In the genomic region with DNA sequence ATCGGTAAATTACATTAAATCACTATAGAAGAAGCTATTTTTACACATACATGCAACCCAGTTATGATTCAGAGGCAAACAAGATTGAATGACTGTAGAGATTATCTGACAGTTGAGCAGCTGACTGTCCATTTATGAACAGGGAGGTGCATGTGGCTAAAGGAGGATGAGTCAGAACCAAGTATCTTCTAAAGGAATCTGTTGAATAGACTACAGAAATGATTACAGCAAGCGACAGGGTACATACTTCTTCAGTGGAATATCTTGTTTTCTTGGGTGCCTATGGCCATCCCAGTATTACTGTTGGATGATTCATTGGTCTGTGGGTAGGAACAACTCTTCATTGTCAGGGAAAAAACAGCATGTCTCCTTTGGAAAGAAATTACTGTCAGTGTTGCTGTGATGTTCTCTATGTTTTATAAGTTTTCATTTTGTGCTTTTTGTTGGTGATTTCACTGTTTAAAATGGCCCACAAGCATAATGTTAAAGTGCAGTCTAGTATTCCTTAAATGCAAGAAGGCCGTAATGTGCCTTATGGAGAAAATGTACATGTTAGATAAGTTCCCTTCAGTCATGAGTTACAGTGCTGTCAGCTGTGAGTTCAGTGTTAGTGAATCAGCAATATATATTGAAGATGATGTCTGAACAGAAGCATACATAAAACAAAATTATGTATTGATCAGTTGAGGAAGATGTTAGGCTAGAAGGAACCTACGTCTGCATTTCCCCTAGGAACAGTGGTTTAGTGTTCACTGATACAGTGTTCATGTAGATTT, we compare ENCODE assay signal across 1 cellular context.
TF ChIP-seq lines count a peak whose summit lies in the region.

No MANE protein-coding gene starts in this region.

TF ChIP-seq in K562, 482 proteins besides CTCF, POLR2A, EP300 and RAD21 (continued from another document and continues in another):
- TF ChIP-seq, protein P1, sequence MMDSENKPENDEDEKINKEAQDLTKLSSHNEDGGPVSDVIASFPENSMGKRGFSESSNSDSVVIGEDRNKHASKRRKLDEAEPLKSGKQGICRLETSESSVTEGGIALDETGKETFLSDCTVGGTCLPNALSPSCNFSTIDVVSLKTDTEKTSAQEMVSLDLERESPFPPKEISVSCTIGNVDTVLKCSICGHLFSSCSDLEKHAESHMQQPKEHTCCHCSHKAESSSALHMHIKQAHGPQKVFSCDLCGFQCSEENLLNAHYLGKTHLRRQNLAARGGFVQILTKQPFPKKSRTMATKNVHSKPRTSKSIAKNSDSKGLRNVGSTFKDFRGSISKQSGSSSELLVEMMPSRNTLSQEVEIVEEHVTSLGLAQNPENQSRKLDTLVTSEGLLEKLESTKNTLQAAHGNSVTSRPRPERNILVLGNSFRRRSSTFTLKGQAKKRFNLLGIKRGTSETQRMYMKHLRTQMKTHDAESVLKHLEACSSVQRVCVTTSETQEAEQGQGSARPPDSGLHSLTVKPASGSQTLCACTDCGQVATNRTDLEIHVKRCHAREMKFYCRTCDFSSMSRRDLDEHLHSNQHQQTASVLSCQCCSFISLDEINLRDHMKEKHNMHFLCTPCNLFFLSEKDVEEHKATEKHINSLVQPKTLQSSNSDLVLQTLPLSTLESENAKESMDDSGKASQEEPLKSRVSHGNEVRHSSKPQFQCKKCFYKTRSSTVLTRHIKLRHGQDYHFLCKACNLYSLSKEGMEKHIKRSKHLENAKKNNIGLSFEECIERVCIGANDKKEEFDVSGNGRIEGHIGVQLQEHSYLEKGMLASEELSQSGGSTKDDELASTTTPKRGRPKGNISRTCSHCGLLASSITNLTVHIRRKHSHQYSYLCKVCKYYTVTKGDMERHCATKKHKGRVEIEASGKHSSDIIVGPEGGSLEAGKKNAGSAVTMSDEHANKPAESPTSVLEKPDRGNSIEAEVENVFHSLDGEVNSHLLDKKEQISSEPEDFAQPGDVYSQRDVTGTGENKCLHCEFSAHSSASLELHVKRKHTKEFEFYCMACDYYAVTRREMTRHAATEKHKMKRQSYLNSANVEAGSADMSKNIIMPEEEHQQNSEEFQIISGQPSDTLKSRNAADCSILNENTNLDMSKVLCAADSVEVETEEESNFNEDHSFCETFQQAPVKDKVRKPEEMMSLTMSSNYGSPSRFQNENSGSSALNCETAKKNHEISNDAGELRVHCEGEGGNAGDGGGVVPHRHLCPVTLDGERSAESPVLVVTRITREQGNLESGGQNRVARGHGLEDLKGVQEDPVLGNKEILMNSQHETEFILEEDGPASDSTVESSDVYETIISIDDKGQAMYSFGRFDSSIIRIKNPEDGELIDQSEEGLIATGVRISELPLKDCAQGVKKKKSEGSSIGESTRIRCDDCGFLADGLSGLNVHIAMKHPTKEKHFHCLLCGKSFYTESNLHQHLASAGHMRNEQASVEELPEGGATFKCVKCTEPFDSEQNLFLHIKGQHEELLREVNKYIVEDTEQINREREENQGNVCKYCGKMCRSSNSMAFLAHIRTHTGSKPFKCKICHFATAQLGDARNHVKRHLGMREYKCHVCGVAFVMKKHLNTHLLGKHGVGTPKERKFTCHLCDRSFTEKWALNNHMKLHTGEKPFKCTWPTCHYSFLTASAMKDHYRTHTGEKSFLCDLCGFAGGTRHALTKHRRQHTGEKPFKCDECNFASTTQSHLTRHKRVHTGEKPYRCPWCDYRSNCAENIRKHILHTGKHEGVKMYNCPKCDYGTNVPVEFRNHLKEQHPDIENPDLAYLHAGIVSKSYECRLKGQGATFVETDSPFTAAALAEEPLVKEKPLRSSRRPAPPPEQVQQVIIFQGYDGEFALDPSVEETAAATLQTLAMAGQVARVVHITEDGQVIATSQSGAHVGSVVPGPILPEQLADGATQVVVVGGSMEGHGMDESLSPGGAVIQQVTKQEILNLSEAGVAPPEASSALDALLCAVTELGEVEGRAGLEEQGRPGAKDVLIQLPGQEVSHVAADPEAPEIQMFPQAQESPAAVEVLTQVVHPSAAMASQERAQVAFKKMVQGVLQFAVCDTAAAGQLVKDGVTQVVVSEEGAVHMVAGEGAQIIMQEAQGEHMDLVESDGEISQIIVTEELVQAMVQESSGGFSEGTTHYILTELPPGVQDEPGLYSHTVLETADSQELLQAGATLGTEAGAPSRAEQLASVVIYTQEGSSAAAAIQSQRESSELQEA (IDR thresholded peaks at IDR 0.05; ENCODE audit: low read depth), result peak; percentile 78
- TF ChIP-seq ZNF175 (CRISPR knock-in tag; IDR thresholded peaks at IDR 0.05; ENCODE audit: low read depth) (0 out of 2 replicates have a peak, but pooled peaks have one; percentile 35), MAFK (IDR thresholded peaks at IDR 0.05; ENCODE audit: low read length) (peak; percentile 26), ARID1B (IDR thresholded peaks at IDR 0.05) (peak; percentile 74), MYC (IDR thresholded peaks at IDR 0.05; ENCODE audit: low read depth, low read length) (0 out of 2 replicates have a peak, but pooled peaks have one; percentile 20), MYC (CRISPR knock-in tag; IDR thresholded peaks at IDR 0.05; ENCODE audit: borderline replicate concordance, low read depth) (no peak), SRF (CRISPR knock-in tag; IDR thresholded peaks at IDR 0.05) (0 out of 4 replicates have a peak, but pooled peaks of 1 of the 2 experiments have one; percentile 47), SMARCA4 (IDR thresholded peaks at IDR 0.05) (peak; percentile 77), TAF1 (IDR thresholded peaks at IDR 0.05; ENCODE audit: control insufficient read depth, extremely low read depth, insufficient read depth, low read length, severe bottlenecking) (no peak), NRF1 (conservative IDR thresholded peaks at IDR 0.05 in 1 of 2, IDR thresholded peaks at IDR 0.05 in 1 of 2) (peak in 1 of 2 experiments; percentile 16; a peak in 1 of 4 replicates), GTF2F1 (IDR thresholded peaks at IDR 0.05; ENCODE audit: low read depth, low read length) (no peak), ETV1 (tag; conservative IDR thresholded peaks at IDR 0.05; ENCODE audit: low read depth) (no peak), MAFG (tag; conservative IDR thresholded peaks at IDR 0.05) (peak; percentile 29), PHTF2 (CRISPR knock-in tag; IDR thresholded peaks at IDR 0.05) (no peak), MEF2A (IDR thresholded peaks at IDR 0.05; ENCODE audit: control insufficient read depth, low read depth, low read length) (peak; percentile 29; the same call in 1 of the 2 replicates), ZC3H8 (IDR thresholded peaks at IDR 0.05) (no peak), NFE2 (IDR thresholded peaks at IDR 0.05; ENCODE audit: low read depth) (peak; percentile 56), DMBX1 (CRISPR knock-in tag; IDR thresholded peaks at IDR 0.05; ENCODE audit: borderline replicate concordance) (no peak), ATF7 (IDR thresholded peaks at IDR 0.05) (peak; percentile 48; the same call in 1 of the 2 replicates), ZKSCAN3 (CRISPR knock-in tag; IDR thresholded peaks at IDR 0.05) (no peak), NR4A1 (CRISPR knock-in tag; IDR thresholded peaks at IDR 0.05) (no peak), NR4A1 (tag; IDR thresholded peaks at IDR 0.05) (no peak), ZNF316 (IDR thresholded peaks at IDR 0.05) (peak; percentile 46; the same call in 1 of the 2 replicates), CBFA2T2 (conservative IDR thresholded peaks at IDR 0.05) (0 out of 2 replicates have a peak, but pooled peaks have one; percentile 23), CBFA2T3 (IDR thresholded peaks at IDR 0.05) (peak; percentile 60)
- TF ChIP-seq, protein P2, sequence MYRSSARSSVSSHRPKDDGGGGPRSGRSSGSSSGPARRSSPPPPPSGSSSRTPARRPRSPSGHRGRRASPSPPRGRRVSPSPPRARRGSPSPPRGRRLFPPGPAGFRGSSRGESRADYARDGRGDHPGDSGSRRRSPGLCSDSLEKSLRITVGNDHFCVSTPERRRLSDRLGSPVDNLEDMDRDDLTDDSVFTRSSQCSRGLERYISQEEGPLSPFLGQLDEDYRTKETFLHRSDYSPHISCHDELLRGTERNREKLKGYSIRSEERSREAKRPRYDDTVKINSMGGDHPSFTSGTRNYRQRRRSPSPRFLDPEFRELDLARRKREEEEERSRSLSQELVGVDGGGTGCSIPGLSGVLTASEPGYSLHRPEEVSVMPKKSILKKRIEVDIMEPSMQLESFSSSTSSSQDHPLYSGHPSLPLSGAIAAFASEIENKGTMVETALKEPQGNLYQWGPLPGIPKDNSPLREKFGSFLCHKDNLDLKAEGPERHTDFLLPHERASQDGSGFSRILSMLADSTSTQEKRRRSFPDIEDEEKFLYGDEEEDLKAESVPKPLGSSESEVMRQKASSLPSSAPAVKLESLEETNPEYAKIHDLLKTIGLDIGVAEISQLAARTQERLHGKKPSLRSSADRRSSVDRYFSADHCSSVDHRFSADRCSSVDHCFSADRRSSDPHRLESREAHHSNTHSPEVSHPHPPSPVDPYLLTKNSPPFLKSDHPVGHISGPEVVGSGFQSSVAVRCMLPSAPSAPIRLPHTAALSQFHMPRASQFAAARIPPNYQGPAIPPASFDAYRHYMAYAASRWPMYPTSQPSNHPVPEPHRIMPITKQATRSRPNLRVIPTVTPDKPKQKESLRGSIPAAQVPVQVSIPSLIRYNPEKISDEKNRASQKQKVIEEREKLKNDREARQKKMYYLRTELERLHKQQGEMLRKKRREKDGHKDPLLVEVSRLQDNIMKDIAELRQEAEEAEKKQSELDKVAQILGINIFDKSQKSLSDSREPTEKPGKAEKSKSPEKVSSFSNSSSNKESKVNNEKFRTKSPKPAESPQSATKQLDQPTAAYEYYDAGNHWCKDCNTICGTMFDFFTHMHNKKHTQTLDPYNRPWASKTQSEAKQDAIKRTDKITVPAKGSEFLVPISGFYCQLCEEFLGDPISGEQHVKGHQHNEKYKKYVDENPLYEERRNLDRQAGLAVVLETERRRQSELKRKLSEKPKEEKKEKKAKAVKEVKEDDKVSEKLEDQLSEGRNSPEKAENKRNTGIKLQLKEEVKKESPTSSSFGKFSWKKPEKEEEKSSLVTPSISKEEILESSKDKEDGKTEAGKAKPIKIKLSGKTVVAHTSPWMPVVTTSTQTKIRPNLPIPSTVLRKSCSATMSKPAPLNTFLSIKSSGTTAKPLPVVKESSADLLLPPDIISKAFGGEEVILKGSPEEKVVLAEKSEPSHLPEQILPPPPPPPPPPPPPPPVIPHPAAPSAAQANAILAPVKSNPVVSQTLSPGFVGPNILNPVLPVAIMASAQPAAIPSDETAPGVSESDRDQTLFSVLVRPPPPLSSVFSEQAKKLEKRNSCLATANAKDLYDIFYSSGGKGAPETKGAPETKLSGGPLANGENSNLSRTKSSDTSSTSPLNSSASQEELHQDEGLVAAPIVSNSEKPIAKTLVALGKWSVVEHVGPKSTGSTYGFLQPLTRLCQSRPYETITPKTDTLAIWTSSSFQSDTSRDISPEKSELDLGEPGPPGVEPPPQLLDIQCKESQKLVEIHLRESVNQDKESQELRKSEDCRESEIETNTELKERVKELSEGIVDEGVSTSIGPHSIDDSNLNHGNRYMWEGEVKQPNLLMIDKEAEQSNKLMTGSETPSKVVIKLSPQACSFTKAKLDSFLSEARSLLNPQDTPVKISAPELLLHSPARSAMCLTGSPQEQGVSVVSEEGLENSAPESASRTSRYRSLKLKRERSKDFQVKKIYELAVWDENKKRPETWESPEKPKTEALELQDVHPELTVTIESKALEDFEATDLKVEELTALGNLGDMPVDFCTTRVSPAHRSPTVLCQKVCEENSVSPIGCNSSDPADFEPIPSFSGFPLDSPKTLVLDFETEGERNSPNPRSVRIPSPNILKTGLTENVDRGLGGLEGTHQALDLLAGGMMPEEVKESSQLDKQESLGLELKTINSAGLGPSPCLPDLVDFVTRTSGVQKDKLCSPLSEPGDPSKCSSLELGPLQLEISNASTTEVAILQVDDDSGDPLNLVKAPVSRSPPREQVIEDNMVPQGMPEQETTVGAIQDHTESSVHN (IDR thresholded peaks at IDR 0.05; ENCODE audit: borderline replicate concordance in 1 of 2, low read depth in 1 of 2), result peak in 1 of 2 experiments; percentile 94; a peak in 2 of 4 replicates
- TF ChIP-seq, protein P3, sequence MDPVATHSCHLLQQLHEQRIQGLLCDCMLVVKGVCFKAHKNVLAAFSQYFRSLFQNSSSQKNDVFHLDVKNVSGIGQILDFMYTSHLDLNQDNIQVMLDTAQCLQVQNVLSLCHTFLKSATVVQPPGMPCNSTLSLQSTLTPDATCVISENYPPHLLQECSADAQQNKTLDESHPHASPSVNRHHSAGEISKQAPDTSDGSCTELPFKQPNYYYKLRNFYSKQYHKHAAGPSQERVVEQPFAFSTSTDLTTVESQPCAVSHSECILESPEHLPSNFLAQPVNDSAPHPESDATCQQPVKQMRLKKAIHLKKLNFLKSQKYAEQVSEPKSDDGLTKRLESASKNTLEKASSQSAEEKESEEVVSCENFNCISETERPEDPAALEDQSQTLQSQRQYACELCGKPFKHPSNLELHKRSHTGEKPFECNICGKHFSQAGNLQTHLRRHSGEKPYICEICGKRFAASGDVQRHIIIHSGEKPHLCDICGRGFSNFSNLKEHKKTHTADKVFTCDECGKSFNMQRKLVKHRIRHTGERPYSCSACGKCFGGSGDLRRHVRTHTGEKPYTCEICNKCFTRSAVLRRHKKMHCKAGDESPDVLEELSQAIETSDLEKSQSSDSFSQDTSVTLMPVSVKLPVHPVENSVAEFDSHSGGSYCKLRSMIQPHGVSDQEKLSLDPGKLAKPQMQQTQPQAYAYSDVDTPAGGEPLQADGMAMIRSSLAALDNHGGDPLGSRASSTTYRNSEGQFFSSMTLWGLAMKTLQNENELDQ (CRISPR knock-in tag; IDR thresholded peaks at IDR 0.05; ENCODE audit: borderline replicate concordance), result no peak
- TF ChIP-seq, protein P4, sequence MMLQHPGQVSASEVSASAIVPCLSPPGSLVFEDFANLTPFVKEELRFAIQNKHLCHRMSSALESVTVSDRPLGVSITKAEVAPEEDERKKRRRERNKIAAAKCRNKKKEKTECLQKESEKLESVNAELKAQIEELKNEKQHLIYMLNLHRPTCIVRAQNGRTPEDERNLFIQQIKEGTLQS (IDR thresholded peaks at IDR 0.05), result peak; percentile 92
- TF ChIP-seq, protein P4 (CRISPR knock-in tag; conservative IDR thresholded peaks at IDR 0.05), result no peak
- TF ChIP-seq, protein P5, sequence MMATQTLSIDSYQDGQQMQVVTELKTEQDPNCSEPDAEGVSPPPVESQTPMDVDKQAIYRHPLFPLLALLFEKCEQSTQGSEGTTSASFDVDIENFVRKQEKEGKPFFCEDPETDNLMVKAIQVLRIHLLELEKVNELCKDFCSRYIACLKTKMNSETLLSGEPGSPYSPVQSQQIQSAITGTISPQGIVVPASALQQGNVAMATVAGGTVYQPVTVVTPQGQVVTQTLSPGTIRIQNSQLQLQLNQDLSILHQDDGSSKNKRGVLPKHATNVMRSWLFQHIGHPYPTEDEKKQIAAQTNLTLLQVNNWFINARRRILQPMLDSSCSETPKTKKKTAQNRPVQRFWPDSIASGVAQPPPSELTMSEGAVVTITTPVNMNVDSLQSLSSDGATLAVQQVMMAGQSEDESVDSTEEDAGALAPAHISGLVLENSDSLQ (IDR thresholded peaks at IDR 0.05), result peak; percentile 58
- TF ChIP-seq, protein P6, sequence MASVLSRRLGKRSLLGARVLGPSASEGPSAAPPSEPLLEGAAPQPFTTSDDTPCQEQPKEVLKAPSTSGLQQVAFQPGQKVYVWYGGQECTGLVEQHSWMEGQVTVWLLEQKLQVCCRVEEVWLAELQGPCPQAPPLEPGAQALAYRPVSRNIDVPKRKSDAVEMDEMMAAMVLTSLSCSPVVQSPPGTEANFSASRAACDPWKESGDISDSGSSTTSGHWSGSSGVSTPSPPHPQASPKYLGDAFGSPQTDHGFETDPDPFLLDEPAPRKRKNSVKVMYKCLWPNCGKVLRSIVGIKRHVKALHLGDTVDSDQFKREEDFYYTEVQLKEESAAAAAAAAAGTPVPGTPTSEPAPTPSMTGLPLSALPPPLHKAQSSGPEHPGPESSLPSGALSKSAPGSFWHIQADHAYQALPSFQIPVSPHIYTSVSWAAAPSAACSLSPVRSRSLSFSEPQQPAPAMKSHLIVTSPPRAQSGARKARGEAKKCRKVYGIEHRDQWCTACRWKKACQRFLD (CRISPR knock-in tag; IDR thresholded peaks at IDR 0.05), result peak; percentile 53; the same call in 1 of the 2 replicates
